ENCODE assay signal across 23 cellular contexts in the genomic region with DNA sequence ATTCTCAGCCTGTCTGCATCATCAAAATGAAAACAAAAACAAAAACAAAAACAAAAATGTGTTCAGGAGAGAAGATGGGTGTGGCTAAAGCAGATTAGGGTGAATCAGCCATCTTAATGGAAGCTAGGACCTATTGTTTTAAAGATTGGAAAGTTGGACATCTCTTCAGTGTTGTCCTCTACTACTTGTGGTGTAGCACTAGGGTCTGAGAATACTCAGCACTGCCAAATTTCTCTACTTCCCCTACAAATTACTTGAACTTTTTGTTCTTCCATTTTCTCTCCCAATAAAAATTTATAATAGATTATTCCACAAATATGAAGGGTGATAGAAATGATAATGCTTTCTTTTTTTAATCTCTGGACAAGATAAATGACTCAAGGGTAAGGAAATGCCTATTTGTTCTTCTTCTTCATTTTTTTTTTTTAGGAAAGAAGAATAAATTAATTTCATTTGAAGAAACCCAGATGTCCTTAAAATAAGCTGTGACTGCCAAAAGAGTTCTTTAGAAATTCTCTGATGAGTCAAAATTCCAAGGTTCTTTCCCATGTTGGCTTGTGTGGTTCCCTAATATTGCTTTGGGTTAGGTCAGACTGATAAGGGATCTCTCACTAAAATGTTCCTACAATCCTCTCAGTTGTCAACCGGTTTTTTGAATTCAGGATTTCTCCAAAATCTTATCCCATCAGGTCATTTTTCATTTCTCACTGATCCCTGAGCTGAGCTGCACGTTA.
DNase-seq lines count a peak whose midpoint lies in the region; ATAC-seq and TF ChIP-seq lines count a peak whose summit lies in the region.
"Had no signal": no experiment of that assay in that cellular context is flagged by ENCODE, and none has a peak within 500 bp of the region (broad histone marks: within the 10 kb centered on the region; RNA-seq: fewer than 3 reads in every experiment).

No MANE protein-coding gene starts in this region.

- intact Hi-C loops in body of pancreas (cut with DNase I): no loop called here

- H3K36me3 ChIP-seq in lung (ENCODE audit: control insufficient read depth in 2 of 2, insufficient read depth in 2 of 2, low read length in 2 of 2) (no peaks in the 10 kb centered on the region), body of pancreas (replicated peaks in 1 of 2; ENCODE audit: insufficient read depth in 1 of 2, low read depth in 2 of 2) (no peaks in the 10 kb centered on the region)
- H3K36me3 ChIP-seq: ascending aorta, neutrophil, SJCRH30, uterus had no signal

- H3K9me3 ChIP-seq in lung (ENCODE audit: control insufficient read depth in 2 of 2, insufficient read depth in 1 of 2, low read length in 1 of 2): no peaks in the 10 kb centered on the region
- no peaks in the 10 kb centered on the region for H3K9me3 ChIP-seq in body of pancreas
- H3K9me3 ChIP-seq: ascending aorta, neutrophil, uterus had no signal

- TF ChIP-seq POLR2A in body of pancreas (IDR thresholded peaks at IDR 0.05): no peak

- H3K27me3 ChIP-seq in lung (ENCODE audit: control insufficient read depth, insufficient read depth) (no peaks in the 10 kb centered on the region), body of pancreas (no peaks in the 10 kb centered on the region)
- H3K27me3 ChIP-seq: ascending aorta, hepatocyte, neutrophil, SJCRH30, uterus had no signal

- WGBS in lung, 2 donors: 72 to 84% methylated on average over 2 of the region's 2 CpGs
- 46 to 57% methylated on average over 2 of the region's 2 CpGs for WGBS in body of pancreas, 2 donors

- DNase-seq in AG09309 (ENCODE audit: low read depth): peak; percentile 68
- peak; percentile 51 for DNase-seq in LHCN-M2 (ENCODE audit: low read depth)
- DNase-seq in dedifferentiated amniotic fluid mesenchymal stem cell (ENCODE audit: extremely low spot score): peak; percentile 43
- no peak for DNase-seq in lung (ENCODE audit: low spot score)
- no peak for DNase-seq in body of pancreas
- no peak for DNase-seq in NCI-H2029 treated with DMSO at 0.1 percent for 48 hours (lab: John Stamatoyannopoulos, UW)
- no peak for DNase-seq in cortex of kidney (lab: John Stamatoyannopoulos, UW)
- no peak for DNase-seq in DMS 273 (lab: John Stamatoyannopoulos, UW; ENCODE audit: unreplicated experiment)
- DNase-seq: activated CD4-positive, alpha-beta T cell treated with anti-CD3 and anti-CD28 coated beads for 1 hour; dermis blood vessel endothelial cell; MV-4-11; NCI-H2081 treated with DMSO at 0.1 percent for 48 hours; NCI-H524; right cardiac atrium; SJCRH30; stimulated activated CD4-positive, alpha-beta T cell treated with anti-CD3 and anti-CD28 coated beads, Interleukin-1b, Interleukin-23, amount 100 ng/mL, for 48 hours; T-helper 9 cell; uterus had no signal

- ATAC-seq in lung (ENCODE audit: insufficient read depth, low FRiP score) (peak; percentile 58), body of pancreas (no peak)
- ATAC-seq: GM12878 had no signal

- no peak for TF ChIP-seq CTCF in AG09309 (IDR thresholded peaks at IDR 0.05; ENCODE audit: control insufficient read depth, insufficient read depth, low read depth, low read length, missing control alignments)
- no peak for TF ChIP-seq CTCF in lung (IDR thresholded peaks at IDR 0.05; ENCODE audit: control extremely low read depth, extremely low read depth)
- no peak for TF ChIP-seq CTCF in body of pancreas (IDR thresholded peaks at IDR 0.05)

- H3K27ac ChIP-seq in lung (ENCODE audit: low read depth in 1 of 2, low read length in 1 of 2): no peak overlapping the region
- H3K27ac ChIP-seq in body of pancreas: no peak overlapping the region
- H3K27ac ChIP-seq: ascending aorta, epithelial cell of prostate, hepatocyte, neutrophil, SJCRH30 had no signal

- H3K4me1 ChIP-seq in lung (ENCODE audit: control insufficient read depth in 2 of 2, insufficient read depth in 2 of 2, low read length in 2 of 2) (peaks cover 0 to 1% of the 10 kb centered on the region in 2 donors), body of pancreas (no peaks in the 10 kb centered on the region)
- H3K4me1 ChIP-seq: ascending aorta, uterus had no signal

- H3K4me3 ChIP-seq in AG09309 (ENCODE audit: control insufficient read depth, low read depth, low read length) (no peak overlapping the region), lung (no peak overlapping the region), body of pancreas (no peak overlapping the region)
- H3K4me3 ChIP-seq: ascending aorta, GM12878, hepatocyte, SJCRH30, uterus had no signal

Comparison
In these comparisons a context has a peak if more than half of its experiments do, and no peak if none do; other contexts are left out.
1. DNase-seq: peak in AG09309 (single experiment), LHCN-M2 (single experiment) and dedifferentiated amniotic fluid mesenchymal stem cell (single experiment); none in lung (single experiment), body of pancreas (0 of 4), NCI-H2029 treated with DMSO at 0.1 percent for 48 hours (single experiment), cortex of kidney (single experiment) and DMS 273 (single experiment).